Comparison of ENCODE assay signal across 17 cellular contexts in the genomic region with DNA sequence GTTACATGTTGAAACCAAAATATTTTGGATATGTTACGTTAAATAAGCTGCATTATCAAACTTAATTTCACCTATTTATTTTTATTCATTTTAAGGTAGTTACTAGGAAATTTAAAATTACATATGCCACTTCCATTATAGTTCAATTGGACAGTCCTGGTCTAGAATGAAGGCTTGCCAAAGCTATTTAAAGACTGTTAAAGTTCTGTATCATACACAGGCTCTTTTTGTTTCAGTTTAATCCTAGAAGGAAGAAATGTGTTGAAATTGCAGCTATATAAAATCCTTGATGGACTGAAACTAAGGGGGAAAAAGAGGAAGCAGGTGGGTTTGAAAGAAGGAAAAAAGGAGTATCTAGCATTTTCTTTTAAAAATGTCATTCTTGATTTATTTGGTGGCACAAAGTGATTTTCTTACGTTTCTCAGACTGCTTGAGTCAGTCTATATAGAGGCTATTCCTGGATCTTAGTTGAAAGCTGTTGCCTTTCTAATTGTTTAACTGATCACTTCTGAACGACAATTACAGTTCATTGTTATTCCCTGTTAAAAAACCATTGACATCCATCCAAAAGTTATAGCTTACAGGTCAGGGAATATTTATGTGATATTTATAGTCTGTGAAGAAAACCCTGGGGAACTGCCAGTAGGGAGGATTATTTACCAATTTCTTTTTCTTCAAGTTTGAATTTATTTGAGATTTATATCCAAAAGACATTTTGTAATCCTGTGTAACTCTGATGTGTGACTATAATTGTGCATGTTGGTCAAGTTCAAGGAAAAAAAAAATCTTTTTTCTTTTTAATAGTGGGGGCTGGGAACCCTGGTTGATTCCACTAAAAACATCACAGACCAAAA.
DNase-seq lines count a peak whose midpoint lies in the region; ATAC-seq, FAIRE-seq and TF ChIP-seq lines count a peak whose summit lies in the region.
"Had no signal": no experiment of that assay in that cellular context is flagged by ENCODE, and none has a peak within 500 bp of the region (broad histone marks: within the 10 kb centered on the region; RNA-seq: fewer than 3 reads in every experiment).

No MANE protein-coding gene starts in this region.

- no peaks in the 10 kb centered on the region for H3K9me3 Mint-ChIP-seq in activated CD8-positive, alpha-beta T cell treated with anti-CD3 and anti-CD28 coated beads, Interleukin-2, amount 10 ng/mL, durations not matched to agents 7 days and 5 days (ENCODE audit: insufficient read depth)

- ATAC-seq in left ventricle myocardium superior = peak; percentile 27
- no peak for ATAC-seq in Right ventricle myocardium inferior
- peak in 1 of 4 donors; percentile 27 for ATAC-seq in pancreas
- no peak for ATAC-seq in GM19463 (IDR thresholded peaks at IDR 0.05; ENCODE audit: unreplicated experiment)
- ATAC-seq in HG02981 (IDR thresholded peaks at IDR 0.05; ENCODE audit: unreplicated experiment) = no peak
- no peak for ATAC-seq in activated CD8-positive, alpha-beta T cell treated with anti-CD3 and anti-CD28 coated beads, Interleukin-2, amount 10 ng/mL, durations not matched to agents 7 days and 5 days
- ATAC-seq in stimulated activated naive CD8-positive, alpha-beta T cell treated with anti-CD3 and anti-CD28 coated beads, Interleukin-15, Interleukin-2, amounts not matched to agents 100 U/mL and 50 U/mL, for 24 hours = no peak

- H3K27ac ChIP-seq in pancreas = peak overlapping the region in 1 of 4 donors; percentile 38

- intact Hi-C loops in left ventricle myocardium superior (cut with micrococcal nuclease) = no loop called here
- intact Hi-C loops in Right ventricle myocardium inferior (cut with DNase I) = loop anchor here (2.0 to 10.0 kb wide), 2 partner anchors 51 to 119 kb away; no protein-coding TSS in a partner anchor
- intact Hi-C loops in pancreas (cut with DNase I) = no loop called here

- FAIRE-seq in pancreas (lab: Jason Lieb, UNC) = peak; percentile 5
- FAIRE-seq: frontal cortex had no signal

- H3K4me1 Mint-ChIP-seq in activated CD8-positive, alpha-beta T cell treated with anti-CD3 and anti-CD28 coated beads, Interleukin-2, amount 10 ng/mL, durations not matched to agents 7 days and 5 days (ENCODE audit: low read depth) = no peaks in the 10 kb centered on the region
- H3K4me1 Mint-ChIP-seq: naive B cell had no signal

- H3K4me3 Mint-ChIP-seq in activated CD8-positive, alpha-beta T cell treated with anti-CD3 and anti-CD28 coated beads, Interleukin-2, amount 10 ng/mL, durations not matched to agents 7 days and 5 days = no peak overlapping the region
- H3K4me3 Mint-ChIP-seq: naive B cell had no signal

- no peak overlapping the region for H3K4me3 ChIP-seq in pancreas

- H3K27ac Mint-ChIP-seq in activated CD8-positive, alpha-beta T cell treated with anti-CD3 and anti-CD28 coated beads, Interleukin-2, amount 10 ng/mL, durations not matched to agents 7 days and 5 days = no peak overlapping the region
- H3K27ac Mint-ChIP-seq: naive B cell, progenitor cell of endocrine pancreas had no signal

- TF ChIP-seq CTCF in pancreas (IDR thresholded peaks at IDR 0.05) = no peak

- peaks cover 28% of the 10 kb centered on the region for H3K27me3 Mint-ChIP-seq in activated CD8-positive, alpha-beta T cell treated with anti-CD3 and anti-CD28 coated beads, Interleukin-2, amount 10 ng/mL, durations not matched to agents 7 days and 5 days (ENCODE audit: low read depth)

- no peaks in the 10 kb centered on the region for H3K36me3 ChIP-seq in pancreas

- no peaks in the 10 kb centered on the region for H3K27me3 ChIP-seq in pancreas

- DNase-seq in left ventricle myocardium superior (no peak), Right ventricle myocardium inferior (ENCODE audit: missing footprints) (no peak), dermis blood vessel endothelial cell (peak; percentile 68), pancreas (no peak)
- no peak for DNase-seq in activated CD8-positive, alpha-beta T cell treated with anti-CD3 and anti-CD28 coated beads, Interleukin-2, amount 10 ng/mL, durations not matched to agents 7 days and 5 days
- DNase-seq in stimulated activated naive CD8-positive, alpha-beta T cell treated with anti-CD3 and anti-CD28 coated beads, Interleukin-15, Interleukin-2, amounts not matched to agents 100 U/mL and 50 U/mL, for 24 hours = no peak
- DNase-seq: activated CD4-positive, alpha-beta T cell treated with anti-CD3 and anti-CD28 coated beads for 4 hours; activated CD8-positive, alpha-beta memory T cell treated with anti-CD3 and anti-CD28 coated beads, Interleukin-2, amount 50 U/mL, for 48 hours; anterior cingulate cortex; naive B cell; NCI-H2081 treated with DMSO at 0.1 percent for 48 hours; NCI-H524 treated with DMSO at 0.1 percent for 48 hours; stimulated activated naive CD4-positive, alpha-beta T cell treated with Interleukin-2 at 50 U/mL for 16 hours had no signal

- peaks cover 0 to 25% (median 16%) of the 10 kb centered on the region in 3 donors for H3K4me1 ChIP-seq in pancreas

- WGBS in pancreas, 2 donors = 40 to 43% methylated on average over 3 of the region's 3 CpGs

- POLR2A ChIA-PET in activated CD8-positive, alpha-beta T cell treated with anti-CD3 and anti-CD28 coated beads, Interleukin-2, amount 10 ng/mL, durations not matched to agents 7 days and 5 days (lab: Charles Lee) = no interaction called here

- no peaks in the 10 kb centered on the region for H3K9me3 ChIP-seq in pancreas

- H3K36me3 Mint-ChIP-seq in activated CD8-positive, alpha-beta T cell treated with anti-CD3 and anti-CD28 coated beads, Interleukin-2, amount 10 ng/mL, durations not matched to agents 7 days and 5 days (ENCODE audit: low read depth) = no peaks in the 10 kb centered on the region
- H3K36me3 Mint-ChIP-seq: naive B cell had no signal

- CTCF ChIA-PET in activated CD8-positive, alpha-beta T cell treated with anti-CD3 and anti-CD28 coated beads, Interleukin-2, amount 10 ng/mL, durations not matched to agents 7 days and 5 days (lab: Charles Lee) = no interaction called here
